In the genomic region with DNA sequence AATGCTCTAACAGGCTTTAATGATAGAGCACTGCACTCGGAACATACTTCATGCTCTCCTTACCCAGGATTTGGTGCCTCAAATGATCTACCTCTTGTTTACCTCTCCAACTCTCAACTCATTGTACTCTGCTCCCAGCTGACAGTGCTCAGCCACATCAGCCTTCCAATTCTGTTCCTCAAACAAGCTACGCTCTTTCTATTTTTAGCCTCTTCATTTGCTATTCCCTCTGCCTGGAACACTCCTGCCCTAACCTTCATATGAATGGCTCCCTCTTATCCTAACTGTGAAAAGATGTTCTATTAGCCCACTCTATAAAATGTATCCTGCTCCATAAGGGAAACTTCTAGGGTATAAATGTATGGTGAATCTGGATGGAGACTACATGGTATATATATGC, we compare ENCODE assay signal across 20 cellular contexts. TPM values are rescaled to one million over a fixed set of nuclear protein-coding genes. Genes with fewer than 3 reads are reported as not detected.
DNase-seq lines count a peak whose midpoint lies in the region; ATAC-seq, FAIRE-seq and TF ChIP-seq lines count a peak whose summit lies in the region.
"Had no signal": no experiment of that assay in that cellular context is flagged by ENCODE, and none has a peak within 500 bp of the region (broad histone marks: within the 10 kb centered on the region; RNA-seq: fewer than 3 reads in every experiment).

No MANE protein-coding gene starts in this region.

- no peaks in the 10 kb centered on the region for H3K4me1 ChIP-seq in right cardiac atrium (ENCODE audit: control insufficient read depth, insufficient read depth, low read length)
- H3K4me1 ChIP-seq in H1 (replicated peaks in 1 of 4; ENCODE audit: control insufficient read depth in 3 of 4, insufficient read depth in 4 of 4, low read length in 3 of 4) = no peaks in the 10 kb centered on the region
- H3K4me1 ChIP-seq: BLaER1 had no signal

- no peak for TF ChIP-seq POLR2A in H1 (IDR thresholded peaks at IDR 0.05; ENCODE audit: control extremely low read depth in 1 of 2, low read depth in 2 of 2, low read length in 2 of 2)

- intact Hi-C loops in Right ventricle myocardium superior (cut with DNase I) = no loop called here
- intact Hi-C loops in right cardiac atrium (cut with DNase I) = no loop called here

- ATAC-seq in Right ventricle myocardium superior (ENCODE audit: poor library complexity) (peak; percentile 83), right cardiac atrium (no peak), GM19452 (IDR thresholded peaks at IDR 0.05; ENCODE audit: unreplicated experiment) (no peak)
- ATAC-seq: GM12878, GM23338, HCT116 had no signal

- POLR2A ChIA-PET in H1 (lab: Charles Lee; ENCODE audit: partially characterized antibody) = no interaction called here

- TF ChIP-seq RAD21 in H1 (IDR thresholded peaks at IDR 0.05 in 1 of 2, conservative IDR thresholded peaks at IDR 0.05 in 1 of 2; ENCODE audit: low read depth in 2 of 2, low read length in 2 of 2) = no peak

- H3K14ac ChIP-seq in H1 (ENCODE audit: insufficient read length) = no peak overlapping the region

- WGBS in right cardiac atrium = 84% methylated on average over 2 of the region's 2 CpGs
- WGBS in H1 (ENCODE audit: extremely low coverage in 1 of 2, insufficient coverage in 1 of 2, insufficient read length in 1 of 2, insufficient replicate concordance in 2 of 2, low coverage in 1 of 2, low lambda C conversion rate in 2 of 2, missing lambda C conversion rate in 1 of 2), 2 experiments = 80% methylated on average over 2 of the region's 2 CpGs; no CpG with 5 or more reads in 1 of the 2 experiments

- no peaks in the 10 kb centered on the region for H4K20me1 ChIP-seq in H1 (replicated peaks in 1 of 2; ENCODE audit: control insufficient read depth in 1 of 2, insufficient read depth in 2 of 2, low read length in 2 of 2)
- H4K20me1 ChIP-seq: BLaER1 had no signal

- no peak overlapping the region for H3K18ac ChIP-seq in H1 (ENCODE audit: extremely low read depth, low read length)

- no peak for TF ChIP-seq CTCF in H1 (IDR thresholded peaks at IDR 0.05; ENCODE audit: control extremely low read depth in 1 of 3, insufficient read depth in 1 of 3, low read depth in 1 of 3, low read length in 3 of 3)

- no peaks in the 10 kb centered on the region for H3K27me3 ChIP-seq in right cardiac atrium (ENCODE audit: control insufficient read depth, insufficient read depth)
- no peaks in the 10 kb centered on the region for H3K27me3 ChIP-seq in H1 (replicated peaks in 1 of 4; ENCODE audit: control insufficient read depth in 3 of 4, extremely low read depth in 1 of 4, insufficient read depth in 3 of 4, low read length in 3 of 4)
- H3K27me3 ChIP-seq: BLaER1 had no signal

- H3K23me2 ChIP-seq in H1 (ENCODE audit: low read depth, low read length) = no peaks in the 10 kb centered on the region

- H2BK120ac ChIP-seq in H1 (replicated peaks; ENCODE audit: low read depth, low read length) = no peak overlapping the region

- peaks cover 0 to 10% (median 0%) of the 10 kb centered on the region in 4 experiments; a peak in 1 of 8 replicates for H3K36me3 ChIP-seq in H1 (ENCODE audit: control insufficient read depth in 2 of 4, insufficient read depth in 4 of 4, low read length in 3 of 4)

- CTCF ChIA-PET in H1 (lab: Charles Lee; ENCODE audit: partially characterized antibody) = interaction anchor here (0.8 kb wide), 1 partner anchor 17 kb away, joined by 3 read pairs; no protein-coding TSS in a partner anchor

- no peak overlapping the region for H2BK12ac ChIP-seq in H1 (ENCODE audit: low read depth, low read length)

- H3K9ac ChIP-seq in H1 (replicated peaks in 1 of 4; ENCODE audit: extremely low read depth in 1 of 4, low read depth in 3 of 4, low read length in 3 of 4) = no peak overlapping the region
- H3K9ac ChIP-seq: BLaER1 had no signal

- no peak overlapping the region for H2BK15ac ChIP-seq in H1 (ENCODE audit: low read length)

- H3K79me2 ChIP-seq in H1 (ENCODE audit: control insufficient read depth in 1 of 2, insufficient read depth in 2 of 2, low read length in 2 of 2) = no peaks in the 10 kb centered on the region

- H3K4me2 ChIP-seq in H1 (ENCODE audit: insufficient read depth in 1 of 2, low read depth in 2 of 2, low read length in 2 of 2) = no peak overlapping the region; a peak in 1 of 4 replicates
- H3K4me2 ChIP-seq: BLaER1, GM23338 had no signal

- DNase-seq in NCI-H187 treated with DMSO at 0.1 percent for 48 hours (lab: John Stamatoyannopoulos, UW) (peak; percentile 39), NCI-H187 (lab: John Stamatoyannopoulos, UW) (no peak), NCI-H510A treated with DMSO at 0.1 percent for 48 hours (lab: John Stamatoyannopoulos, UW) (peak; percentile 19), NCI-H510A (lab: John Stamatoyannopoulos, UW) (no peak), Right ventricle myocardium superior (no peak), right cardiac atrium (no peak), H1 (ENCODE audit: low read depth in 1 of 2, low spot score in 2 of 2) (no peak)
- DNase-seq: 8988T; CD4-positive, alpha-beta memory T cell; DMS53; DND-41; EL; H7; HFFc6 had no signal

- H3K4me3 ChIP-seq in right cardiac atrium (ENCODE audit: low read length) (no peak overlapping the region), H1 (ENCODE audit: extremely low read depth in 1 of 4, insufficient read depth in 2 of 4, low read depth in 3 of 4, low read length in 4 of 4) (no peak overlapping the region)
- H3K4me3 ChIP-seq: BLaER1, GM12878, GM23338 had no signal

- no peak overlapping the region for H2AK5ac ChIP-seq in H1 (ENCODE audit: low read depth, low read length)

- no peak overlapping the region for H3K4ac ChIP-seq in H1 (replicated peaks; ENCODE audit: insufficient read length, low read depth, low read length)

- no peak for FAIRE-seq in H1 (lab: Jason Lieb, UNC)
- FAIRE-seq: GM12878 had no signal

- no peak for TF ChIP-seq EP300 in H1 (IDR thresholded peaks at IDR 0.05; ENCODE audit: borderline replicate concordance in 1 of 2, low read depth in 2 of 2, low read length in 2 of 2)

- no peak overlapping the region for H3K27ac ChIP-seq in right cardiac atrium (ENCODE audit: low read length)
- no peak overlapping the region for H3K27ac ChIP-seq in H1 (ENCODE audit: low read depth, low read length)
- H3K27ac ChIP-seq: BLaER1, HL-60 had no signal

- no peak overlapping the region for H2BK5ac ChIP-seq in H1 (ENCODE audit: low read depth, low read length)

- no peaks in the 10 kb centered on the region for H3K9me3 ChIP-seq in right cardiac atrium (ENCODE audit: control insufficient read depth, low read length)
- H3K9me3 ChIP-seq in H1 (ENCODE audit: insufficient read depth in 2 of 2, low read depth in 1 of 2, low read length in 1 of 2) = no peaks in the 10 kb centered on the region
- H3K9me3 ChIP-seq: BLaER1 had no signal

- no peak overlapping the region for H3K23ac ChIP-seq in H1 (ENCODE audit: insufficient read length)

- H2AFZ ChIP-seq in H1 (ENCODE audit: low read length) = no peak overlapping the region
- H2AFZ ChIP-seq: GM23338 had no signal

- H2BK20ac ChIP-seq in H1 (ENCODE audit: low read length) = 0 out of 2 replicates have a peak overlapping the region, but pooled peaks have one; percentile 21

- H4K5ac ChIP-seq in H1 (ENCODE audit: insufficient read length, low read depth, low read length) = no peak overlapping the region

- H3K56ac ChIP-seq in H1 (replicated peaks; ENCODE audit: insufficient read length, low read depth, low read length) = no peak overlapping the region

- H4K8ac ChIP-seq in H1 (ENCODE audit: extremely low read depth, insufficient read depth, low read length) = no peak overlapping the region

- H4K91ac ChIP-seq in H1 (replicated peaks; ENCODE audit: insufficient read length, low read length) = no peak overlapping the region

- no peaks in the 10 kb centered on the region for H3K79me1 ChIP-seq in H1 (ENCODE audit: low read depth, low read length)

TF ChIP-seq in H1, 55 proteins besides CTCF, POLR2A, EP300 and RAD21 (continues in another document):
- TF ChIP-seq SIN3A (conservative IDR thresholded peaks at IDR 0.05 in 1 of 2, IDR thresholded peaks at IDR 0.05 in 1 of 2; ENCODE audit: low read depth in 1 of 2, low read length in 2 of 2) (no peak), NRF1 (IDR thresholded peaks at IDR 0.05; ENCODE audit: low read depth, low read length) (no peak), CBX8 (IDR thresholded peaks at IDR 0.05; ENCODE audit: borderline replicate concordance, low read depth, low read length) (no peak), HDAC6 (IDR thresholded peaks at IDR 0.05; ENCODE audit: low read depth, low read length) (no peak), ASH2L (IDR thresholded peaks at IDR 0.05; ENCODE audit: low read length) (no peak), CEBPB (IDR thresholded peaks at IDR 0.05; ENCODE audit: low read depth, low read length) (no peak), EZH2 (IDR thresholded peaks at IDR 0.05; ENCODE audit: low read depth, low read length, severe bottlenecking) (no peak), KDM4A (IDR thresholded peaks at IDR 0.05; ENCODE audit: low read depth, low read length, severe bottlenecking) (no peak), SRF (IDR thresholded peaks at IDR 0.05; ENCODE audit: low read depth, low read length) (no peak), YY1 (IDR thresholded peaks at IDR 0.05; ENCODE audit: low read depth, low read length) (no peak)

RNA-seq across cellular contexts. Expression of a gene that starts 42.5 kb away (rescaled TPM):
- 14.6 TPM for total RNA-seq in Right ventricle myocardium superior
- 10 to 100 TPM; 14.4 to 21.6 (median 16.4) TPM for total RNA-seq in right cardiac atrium
- polyA plus RNA-seq in right cardiac atrium = 5.1 TPM
- 26.2 and 26.3 TPM in 2 replicates for total RNA-seq in H1 (2021; fragmentation: NEBNext Ultra II Directional; extraction: Animal tissue kit (Norgen Biotek cat#: 25700))
- 11.3 and 20.9 TPM in 2 replicates for polyA plus RNA-seq in H1 (2011; rRNA removed)
- polyA plus RNA-seq in H1 (2011; cell fraction: cytosol; rRNA removed) = 12.7 TPM
- polyA plus RNA-seq in H1 (2011; cell fraction: nucleus; rRNA removed) = 5.3 TPM
- polyA plus RNA-seq in H1 (2012, experiment 1 of 2) = 9.4 to 13.6 TPM (median 10.9 TPM) in 4 replicates
- polyA plus RNA-seq in H1 (2012, experiment 2 of 2) = 1.9 TPM
- 16.6 TPM for polyA plus RNA-seq in H1 (2013, experiment 1 of 2)
- 19.7 TPM for polyA plus RNA-seq in H1 (2013, experiment 2 of 2)
- 76.1 and 77.3 TPM in 2 replicates for polyA minus RNA-seq in H1 (2011; rRNA and poly(A)+ RNA removed)
- 16.5 TPM for polyA minus RNA-seq in H1 (2011; cell fraction: cytosol; rRNA and poly(A)+ RNA removed)
- 71.4 TPM for polyA minus RNA-seq in H1 (2011; cell fraction: nucleus; rRNA and poly(A)+ RNA removed)

RNA-seq across cellular contexts. Expression of a gene that starts 42.7 kb away (rescaled TPM):
- total RNA-seq in Right ventricle myocardium superior (10.0 TPM), right cardiac atrium (10 to 100 TPM; 13.5 to 22.7 (median 17.2) TPM)
- polyA plus RNA-seq in right cardiac atrium (6.9 TPM), H1 (2011; rRNA removed) (7.3 and 8.6 TPM in 2 replicates)
- total RNA-seq in H1 (2021; fragmentation: NEBNext Ultra II Directional; extraction: Animal tissue kit (Norgen Biotek cat#: 25700)) = 26.9 and 27.4 TPM in 2 replicates
- 10.4 TPM for polyA plus RNA-seq in H1 (2011; cell fraction: cytosol; rRNA removed)
- polyA plus RNA-seq in H1 (2011; cell fraction: nucleus; rRNA removed) = 17.2 TPM
- 14.0 to 20.0 TPM (median 18.8 TPM) in 4 replicates for polyA plus RNA-seq in H1 (2012, experiment 1 of 2)
- 0.73 TPM for polyA plus RNA-seq in H1 (2012, experiment 2 of 2)
- polyA plus RNA-seq in H1 (2013, experiment 1 of 2) = 14.1 TPM
- polyA plus RNA-seq in H1 (2013, experiment 2 of 2) = 14.3 TPM
- polyA minus RNA-seq in H1 (2011; rRNA and poly(A)+ RNA removed) = 94.5 and 96.5 TPM in 2 replicates
- polyA minus RNA-seq in H1 (2011; cell fraction: cytosol; rRNA and poly(A)+ RNA removed) = 24.4 TPM
- polyA minus RNA-seq in H1 (2011; cell fraction: nucleus; rRNA and poly(A)+ RNA removed) = 132 TPM

Comparison
In these comparisons a context has a peak if more than half of its experiments do, and no peak if none do; other contexts are left out.
1. DNase-seq: peak in NCI-H187 treated with DMSO at 0.1 percent for 48 hours (single experiment) and NCI-H510A treated with DMSO at 0.1 percent for 48 hours (single experiment); none in NCI-H187 (0 of 2), NCI-H510A (single experiment), Right ventricle myocardium superior (single experiment), right cardiac atrium (0 of 3) and H1 (0 of 2).